Comparison of ENCODE assay signal across 33 cellular contexts in genomic region chr4:147535161-147535560, GRCh38. TPM values are rescaled to one million over a fixed set of nuclear protein-coding genes. Genes with fewer than 3 reads are reported as not detected.
"Had no signal": no experiment of that assay in that cellular context is flagged by ENCODE, and none has a peak within 500 bp of the region (broad histone marks: within the 10 kb centered on the region; RNA-seq: fewer than 3 reads in every experiment).

No MANE protein-coding gene starts in this region.

- H3K4me1 Mint-ChIP-seq: activated CD4-positive, alpha-beta T cell treated with anti-CD3 and anti-CD28 coated beads for 36 hours; activated CD4-positive, alpha-beta T cell treated with anti-CD3 and anti-CD28 coated beads, Interleukin-2, amount 10 ng/mL, durations not matched to agents 7 days and 5 days; activated naive CD4-positive, alpha-beta T cell treated with anti-CD3 and anti-CD28 coated beads, Interleukin-2, amount 50 U/mL, for 24 hours; activated naive CD8-positive, alpha-beta T cell treated with anti-CD3 and anti-CD28 coated beads, Interleukin-2, amount 10 ng/mL, durations not matched to agents 7 days and 5 days had no signal

- ATAC-seq: activated CD4-positive, alpha-beta T cell treated with anti-CD3 and anti-CD28 coated beads for 36 hours; activated CD4-positive, CD25-positive, alpha-beta regulatory T cell treated with anti-CD3 and anti-CD28 coated beads, Interleukin-2, amount 50 U/mL, for 24 hours; activated CD8-positive, alpha-beta T cell treated with anti-CD3 and anti-CD28 coated beads, Interleukin-2, amount 10 ng/mL, durations not matched to agents 7 days and 5 days; body of pancreas; PC-3 had no signal

- H3K9me3 Mint-ChIP-seq: activated CD4-positive, alpha-beta T cell treated with anti-CD3 and anti-CD28 coated beads, Interleukin-2, amount 10 ng/mL, durations not matched to agents 7 days and 5 days; activated naive CD4-positive, alpha-beta T cell treated with anti-CD3 and anti-CD28 coated beads, Interleukin-2, amount 50 U/mL, for 24 hours; activated naive CD8-positive, alpha-beta T cell treated with anti-CD3 and anti-CD28 coated beads, Interleukin-2, amount 10 ng/mL, durations not matched to agents 7 days and 5 days; activated T-cell treated with anti-CD3 and anti-CD28 coated beads, Interleukin-2, amount 50 U/mL, for 24 hours; activated T-helper 2 cell treated with anti-CD3 and anti-CD28 coated beads, Interferon-gamma antibody, Interleukin-2, Interleukin-4, amounts not matched to agents 10 μg/mL and 5 μg/mL and 100 μg/mL, durations not matched to agents 14 hours and 24 hours and 36 hours; T-helper 1 cell treated with Interleukin-12 subunit alpha and Interleukin-12 subunit beta and Interleukin-4 antibody, amounts not matched to agents 30 μg/mL and 1 μg/mL, for 36 hours; T-helper 2 cell treated with Interferon-gamma antibody and Interleukin-4, amounts not matched to agents 5 μg/mL and 100 μg/mL, for 36 hours had no signal

- H3K9ac ChIP-seq: KMS-11, SK-N-SH had no signal

- H3K27ac ChIP-seq: adrenal gland, body of pancreas, breast epithelium, KMS-11, Peyer's patch, SJSA1 had no signal

- H3K27ac Mint-ChIP-seq: activated CD4-positive, alpha-beta T cell treated with anti-CD3 and anti-CD28 coated beads for 36 hours; activated CD4-positive, alpha-beta T cell treated with anti-CD3 and anti-CD28 coated beads, Interleukin-2, amount 10 ng/mL, durations not matched to agents 7 days and 5 days; activated CD8-positive, alpha-beta T cell treated with anti-CD3 and anti-CD28 coated beads, Interleukin-2, amount 10 ng/mL, durations not matched to agents 7 days and 5 days; activated naive CD4-positive, alpha-beta T cell treated with anti-CD3 and anti-CD28 coated beads, Interleukin-2, amount 50 U/mL, for 24 hours; activated naive CD8-positive, alpha-beta T cell treated with anti-CD3 and anti-CD28 coated beads, Interleukin-2, amount 10 ng/mL, durations not matched to agents 7 days and 5 days; activated T-cell treated with anti-CD3 and anti-CD28 coated beads, Interleukin-2, amount 50 U/mL, for 24 hours; activated T-helper 2 cell treated with anti-CD3 and anti-CD28 coated beads, Interferon-gamma antibody, Interleukin-2, Interleukin-4, amounts not matched to agents 10 μg/mL and 5 μg/mL and 100 μg/mL, durations not matched to agents 14 hours and 24 hours and 36 hours; T-helper 1 cell treated with Interleukin-12 subunit alpha and Interleukin-12 subunit beta and Interleukin-4 antibody, amounts not matched to agents 30 μg/mL and 1 μg/mL, for 36 hours; T-helper 2 cell treated with Interferon-gamma antibody and Interleukin-4, amounts not matched to agents 5 μg/mL and 100 μg/mL, for 36 hours had no signal

- H3K27me3 ChIP-seq: adrenal gland, body of pancreas, breast epithelium, Peyer's patch, SJSA1 had no signal

- H3K4me3 ChIP-seq: adrenal gland, body of pancreas, breast epithelium, Peyer's patch, SJSA1 had no signal

- DNase-seq: activated CD4-positive, alpha-beta T cell treated with anti-CD3 and anti-CD28 coated beads for 36 hours; activated CD4-positive, alpha-beta T cell treated with anti-CD3 and anti-CD28 coated beads, Interleukin-2, amount 10 ng/mL, durations not matched to agents 7 days and 5 days; activated CD4-positive, alpha-beta T cell treated with anti-CD3 and anti-CD28 coated beads, Interleukin-2, amount 50 U/mL, for 48 hours; activated CD8-positive, alpha-beta T cell treated with anti-CD3 and anti-CD28 coated beads, Interleukin-2, amount 10 ng/mL, durations not matched to agents 7 days and 5 days; activated gamma-delta T cell; activated naive CD4-positive, alpha-beta T cell treated with Interleukin-2 at 50 U/mL for 16 hours; activated naive CD8-positive, alpha-beta T cell treated with anti-CD3 and anti-CD28 coated beads, Interleukin-2, amount 10 ng/mL, durations not matched to agents 7 days and 5 days; activated T-cell treated with anti-CD3 and anti-CD28 coated beads, Interleukin-2, amount 50 U/mL, for 24 hours; adrenal gland; body of pancreas; MM.1S; MV-4-11; NCI-H1092; NCI-H1436 treated with DMSO at 0.1 percent for 48 hours; NCI-H1694 treated with DMSO at 0.1 percent for 48 hours; NCI-H2029; NCI-H510A; NCI-H526; NCI-H748 treated with DMSO at 0.1 percent for 48 hours; NK-92 treated with Interleukin-12 subunit alpha and Interleukin-12 subunit beta, amount 100 ng/mL, for 24 hours; PC-3; Peyer's patch; RPMI8226; SHP77 treated with DMSO at 0.1 percent for 48 hours; SK-N-SH had no signal

- H3K4me1 ChIP-seq: adrenal gland, body of pancreas, breast epithelium, Peyer's patch had no signal

- H3K9me3 ChIP-seq: adrenal gland, body of pancreas, breast epithelium, Peyer's patch, SJSA1, SK-N-SH had no signal

- H3K36me3 ChIP-seq: adrenal gland, breast epithelium, Peyer's patch, SJSA1 had no signal

- H3K4me3 Mint-ChIP-seq: activated CD4-positive, alpha-beta T cell treated with anti-CD3 and anti-CD28 coated beads for 36 hours; activated CD4-positive, alpha-beta T cell treated with anti-CD3 and anti-CD28 coated beads, Interleukin-2, amount 10 ng/mL, durations not matched to agents 7 days and 5 days; activated CD8-positive, alpha-beta T cell treated with anti-CD3 and anti-CD28 coated beads, Interleukin-2, amount 10 ng/mL, durations not matched to agents 7 days and 5 days; activated naive CD4-positive, alpha-beta T cell treated with anti-CD3 and anti-CD28 coated beads, Interleukin-2, amount 50 U/mL, for 24 hours; activated naive CD8-positive, alpha-beta T cell treated with anti-CD3 and anti-CD28 coated beads, Interleukin-2, amount 10 ng/mL, durations not matched to agents 7 days and 5 days; activated T-cell treated with anti-CD3 and anti-CD28 coated beads, Interleukin-2, amount 50 U/mL, for 24 hours; T-helper 1 cell treated with Interleukin-12 subunit alpha and Interleukin-12 subunit beta and Interleukin-4 antibody, amounts not matched to agents 30 μg/mL and 1 μg/mL, for 36 hours; T-helper 2 cell treated with Interferon-gamma antibody and Interleukin-4, amounts not matched to agents 5 μg/mL and 100 μg/mL, for 36 hours had no signal

- H3K4me2 ChIP-seq: KMS-11, SK-N-SH had no signal

- H3K36me3 Mint-ChIP-seq: activated naive CD4-positive, alpha-beta T cell treated with anti-CD3 and anti-CD28 coated beads, Interleukin-2, amount 50 U/mL, for 24 hours; activated naive CD8-positive, alpha-beta T cell treated with anti-CD3 and anti-CD28 coated beads, Interleukin-2, amount 10 ng/mL, durations not matched to agents 7 days and 5 days had no signal

RNA-seq across cellular contexts. Expression of gene EDNRA, which starts 54.3 kb away (rescaled TPM):
- total RNA-seq: activated CD4-positive, alpha-beta T cell treated with anti-CD3 and anti-CD28 coated beads for 36 hours; activated CD4-positive, alpha-beta T cell treated with anti-CD3 and anti-CD28 coated beads, Interleukin-2, amount 10 ng/mL, durations not matched to agents 7 days and 5 days; activated CD8-positive, alpha-beta T cell treated with anti-CD3 and anti-CD28 coated beads, Interleukin-2, amount 10 ng/mL, durations not matched to agents 7 days and 5 days; activated naive CD8-positive, alpha-beta T cell treated with anti-CD3 and anti-CD28 coated beads, Interleukin-2, amount 10 ng/mL, durations not matched to agents 7 days and 5 days; activated T-helper 2 cell treated with anti-CD3 and anti-CD28 coated beads, Interferon-gamma antibody, Interleukin-2, Interleukin-4, amounts not matched to agents 10 μg/mL and 5 μg/mL and 100 μg/mL, durations not matched to agents 14 hours and 24 hours and 36 hours had no signal
